ENCODE assay signal across 1 cellular context in genomic region chr16:50741225-50741807, GRCh38.
TF ChIP-seq lines count a peak whose summit lies in the region.

No MANE protein-coding gene starts in this region.

TF ChIP-seq in endothelial cell of umbilical vein, 7 proteins besides CTCF, POLR2A, EP300 and RAD21 (continued from another document):
- TF ChIP-seq POLR2AphosphoS5 (IDR thresholded peaks at IDR 0.05; ENCODE audit: insufficient read depth, low read depth, low read length) (no peak), EZH2 (IDR thresholded peaks at IDR 0.05; ENCODE audit: borderline replicate concordance, low read depth, low read length, severe bottlenecking) (no peak), JUN (IDR thresholded peaks at IDR 0.05; ENCODE audit: borderline replicate concordance, insufficient read depth, insufficient read length, low read depth) (no peak), MYC (IDR thresholded peaks at IDR 0.05; ENCODE audit: low read depth, low read length) (no peak)
